Comparison of ENCODE assay signal across 7 cellular contexts in the genomic region with DNA sequence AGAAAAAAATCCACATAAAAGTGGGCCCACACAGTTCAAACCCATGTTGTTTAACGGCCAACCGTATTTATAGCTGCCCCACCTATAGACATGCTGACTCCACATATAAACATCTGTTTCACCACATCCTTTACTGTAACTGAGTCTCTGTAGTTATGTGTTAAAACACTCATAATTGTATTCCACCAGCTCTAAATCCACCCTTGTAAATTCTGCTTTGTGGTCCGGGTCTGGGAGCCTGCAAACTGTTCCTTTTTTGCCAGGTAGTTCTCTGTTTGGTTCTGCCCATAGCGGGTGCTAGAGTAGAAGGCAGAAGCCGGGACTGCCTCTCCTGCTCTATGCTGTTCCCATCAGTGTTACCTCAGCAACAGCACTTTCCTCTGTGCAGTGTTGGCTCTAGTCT. TPM values are rescaled to one million over a fixed set of nuclear protein-coding genes. Genes with fewer than 3 reads are reported as not detected.
A peak's percentile ranks its signal among the peaks of the same experiment; 100 is the strongest.
DNase-seq lines count a peak whose midpoint lies in the region; ATAC-seq and TF ChIP-seq lines count a peak whose summit lies in the region.

No MANE protein-coding gene starts in this region.

- H3K4me1 ChIP-seq in IMR-90 (ENCODE audit: control insufficient read depth, insufficient read depth, low read length) (peaks cover 2% of the 10 kb centered on the region; the same call in 1 of the 2 replicates), thyroid gland (no peaks in the 10 kb centered on the region)

- peaks cover 0 to 6% (median 0%) of the 10 kb centered on the region in 3 donors for H3K36me3 Mint-ChIP-seq in immature natural killer cell

- H3K4me3 Mint-ChIP-seq in immature natural killer cell: peak overlapping the region in 4 of 5 donors; percentile 16 to 67 (median 54)

- no peak overlapping the region for H3K56ac ChIP-seq in IMR-90 (ENCODE audit: extremely low read depth, insufficient read depth, low read length)

- dilution Hi-C loops in IMR-90 (cut with HindIII; ENCODE audit: low sequenced_read_pairs, unreplicated experiment): no loop called here

- TF ChIP-seq RAD21 in IMR-90 (IDR thresholded peaks at IDR 0.05; ENCODE audit: low read length): no peak

- WGBS in IMR-90 (ENCODE audit: extremely low coverage in 2 of 2, insufficient read length in 1 of 2), 2 experiments: 80% methylated on average over 2 of the region's 5 CpGs; no CpG with 5 or more reads in 1 of the 2 experiments
- 84 to 86% methylated on average over 5 of the region's 5 CpGs for WGBS in thyroid gland, 2 donors

- H3K4me3 ChIP-seq in IMR-90 (ENCODE audit: insufficient read depth, low read depth, low read length) (no peak overlapping the region), thyroid gland (replicated peaks in 1 of 3) (no peak overlapping the region)

- H4K5ac ChIP-seq in IMR-90 (ENCODE audit: low read depth, low read length): no peak overlapping the region

- H3K18ac ChIP-seq in IMR-90 (ENCODE audit: low read depth, low read length): no peak overlapping the region

- no peak overlapping the region for H3K4me2 ChIP-seq in IMR-90 (ENCODE audit: low read depth, low read length)

- TF ChIP-seq CTCF in IMR-90 (conservative IDR thresholded peaks at IDR 0.05; ENCODE audit: low read depth, low read length) (no peak), thyroid gland (IDR thresholded peaks at IDR 0.05) (no peak)

- in situ Hi-C loops in IMR-90 (cut with MboI; ENCODE audit: low sequenced_read_pairs): no loop called here

- H3K14ac ChIP-seq in IMR-90 (replicated peaks; ENCODE audit: low read depth, low read length): no peak overlapping the region; the same call in 1 of the 2 replicates

- no TSS peak for BruUV-seq in IMR-90 (replicated peaks; lab: Mats Ljungman, UMichigan)

- H2AFZ ChIP-seq in IMR-90 (replicated peaks; ENCODE audit: low read length, poor library complexity): peak overlapping the region; percentile 1

- H4K91ac ChIP-seq in IMR-90 (ENCODE audit: insufficient read depth, low read depth, low read length): no peak overlapping the region; the same call in 1 of the 2 replicates

- 0 out of 2 replicates have a peak overlapping the region, but pooled peaks have one; percentile 36 for H3K4ac ChIP-seq in IMR-90 (ENCODE audit: low read depth, low read length)

- DNase-seq in IMR-90: no peak
- peak in 2 of 3 donors; percentile 1 to 12 for DNase-seq in immature natural killer cell
- no peak for DNase-seq in DMS79 (lab: John Stamatoyannopoulos, UW)
- DNase-seq in NCI-H1417 (lab: John Stamatoyannopoulos, UW): no peak
- DNase-seq in thyroid gland: no peak

- H4K20me1 ChIP-seq in IMR-90 (ENCODE audit: insufficient read depth, low read length): no peaks in the 10 kb centered on the region

- no peaks in the 10 kb centered on the region for H3K27me3 Mint-ChIP-seq in immature natural killer cell (ENCODE audit: low read depth in 3 of 3)

- H3K79me1 ChIP-seq in IMR-90 (ENCODE audit: low read depth in 1 of 2, low read length in 2 of 2): 0 out of 4 replicates have a peak, but pooled peaks cover 0 to under 1% of the 10 kb centered on the region in 2 experiments

- no peaks in the 10 kb centered on the region for H3K9me3 ChIP-seq in IMR-90 (ENCODE audit: control insufficient read depth, insufficient read depth, low read length)
- H3K9me3 ChIP-seq in thyroid gland: no peaks in the 10 kb centered on the region

- no peak overlapping the region for H2BK15ac ChIP-seq in IMR-90 (ENCODE audit: low read depth, low read length)

- no peak overlapping the region for H3K27ac ChIP-seq in IMR-90 (ENCODE audit: insufficient read depth, low read length)
- no peak overlapping the region for H3K27ac ChIP-seq in thyroid gland

- peak overlapping the region in 1 of 2 experiments; percentile 37; a peak in 2 of 4 replicates for H4K8ac ChIP-seq in IMR-90 (ENCODE audit: low read depth in 2 of 2, low read length in 2 of 2)

- H3K27ac Mint-ChIP-seq in immature natural killer cell: peak overlapping the region in 3 of 6 donors; percentile 24 to 66 (median 60)

- H2BK5ac ChIP-seq in IMR-90 (ENCODE audit: low read depth, low read length, poor library complexity, severe bottlenecking): no peak overlapping the region

- intact Hi-C loops in IMR-90 (cut with micrococcal nuclease) (no loop called here), thyroid gland (cut with DNase I) (no loop called here)

- CTCF ChIA-PET in IMR-90 (lab: Yijun Ruan, JAX): no interaction called here

- H3K9me3 Mint-ChIP-seq in immature natural killer cell: no peaks in the 10 kb centered on the region

- POLR2A ChIA-PET in IMR-90 (lab: Charles Lee; ENCODE audit: unreplicated experiment): no interaction called here

- no peaks in the 10 kb centered on the region for H3K9me1 ChIP-seq in IMR-90 (ENCODE audit: insufficient read depth, low read length)

- H3K9ac ChIP-seq in IMR-90 (ENCODE audit: low read depth, low read length): no peak overlapping the region

- no peak overlapping the region for H2BK120ac ChIP-seq in IMR-90 (ENCODE audit: low read depth, low read length)

- no peaks in the 10 kb centered on the region for H3K36me3 ChIP-seq in IMR-90 (ENCODE audit: control insufficient read depth, insufficient read depth, low read length)
- no peaks in the 10 kb centered on the region for H3K36me3 ChIP-seq in thyroid gland

- TF ChIP-seq POLR2A in IMR-90 (IDR thresholded peaks at IDR 0.05; ENCODE audit: low read depth, low read length): no peak
- TF ChIP-seq POLR2A in thyroid gland (IDR thresholded peaks at IDR 0.05): no peak

- H3K23ac ChIP-seq in IMR-90 (ENCODE audit: low read depth, low read length): no peak overlapping the region

- no peak overlapping the region for H2AK9ac ChIP-seq in IMR-90 (replicated peaks; ENCODE audit: low read depth, low read length, poor library complexity)

- no peak overlapping the region; the same call in 1 of the 2 replicates for H2BK20ac ChIP-seq in IMR-90 (ENCODE audit: low read depth, low read length)

- H2AK5ac ChIP-seq in IMR-90 (ENCODE audit: low read depth, low read length): no peak overlapping the region

- H3K27me3 ChIP-seq in IMR-90 (ENCODE audit: control insufficient read depth, insufficient read depth, low read length) (no peaks in the 10 kb centered on the region), thyroid gland (no peaks in the 10 kb centered on the region)

- H3K4me1 Mint-ChIP-seq in immature natural killer cell: peaks cover 17 to 20% of the 10 kb centered on the region in 2 donors

- ATAC-seq in GM18867 (IDR thresholded peaks at IDR 0.05; ENCODE audit: unreplicated experiment): peak; percentile 92
- peak; percentile 89 for ATAC-seq in GM21723 (IDR thresholded peaks at IDR 0.05; ENCODE audit: unreplicated experiment)
- ATAC-seq in IMR-90 (ENCODE audit: low read depth): peak; percentile 27; the same call in 1 of the 2 replicates

TF ChIP-seq in IMR-90, 13 proteins besides CTCF, POLR2A, EP300 and RAD21:
- TF ChIP-seq MXI1 (IDR thresholded peaks at IDR 0.05; ENCODE audit: borderline replicate concordance, low read depth, low read length): no peak
- TF ChIP-seq ELK1 (IDR thresholded peaks at IDR 0.05; ENCODE audit: borderline replicate concordance, low read depth, low read length): no peak
- no peak for TF ChIP-seq USF2 (IDR thresholded peaks at IDR 0.05; ENCODE audit: low read depth, low read length)
- no peak for TF ChIP-seq BHLHE40 (IDR thresholded peaks at IDR 0.05; ENCODE audit: low read depth, low read length)
- TF ChIP-seq SMC3 (IDR thresholded peaks at IDR 0.05; ENCODE audit: low read depth, low read length): no peak
- no peak for TF ChIP-seq RCOR1 (IDR thresholded peaks at IDR 0.05; ENCODE audit: insufficient replicate concordance, low read length)
- no peak for TF ChIP-seq NFE2L2 (IDR thresholded peaks at IDR 0.05; ENCODE audit: low read depth, low read length)
- no peak for TF ChIP-seq CHD1 (IDR thresholded peaks at IDR 0.05; ENCODE audit: low read depth, low read length)
- TF ChIP-seq CEBPB (IDR thresholded peaks at IDR 0.05; ENCODE audit: low read depth, low read length): no peak
- no peak for TF ChIP-seq FOS (IDR thresholded peaks at IDR 0.05; ENCODE audit: low read depth, low read length)

RNA-seq across cellular contexts. Expression of gene FHIP2A, which starts 20.2 kb away (rescaled TPM):
- total RNA-seq in IMR-90 (2012; rRNA removed) (16.5 and 21.7 TPM in 2 replicates), thyroid gland (10 to 100 TPM; 37.8 to 52.3 (median 43.1) TPM)
- polyA plus RNA-seq in IMR-90 (2012; rRNA removed) (8.9 and 10.7 TPM in 2 replicates), immature natural killer cell (10 to 100 TPM; 10.4 to 18.4 (median 10.5) TPM)
- polyA plus RNA-seq in IMR-90 (2012; cell fraction: cytosol; rRNA removed): 2.5 and 7.1 TPM in 2 replicates
- polyA plus RNA-seq in IMR-90 (2012; cell fraction: nucleus; rRNA removed; ENCODE audit: low replicate concordance): 39.6 and 46.5 TPM in 2 replicates

Comparison
In these comparisons a context has a peak if more than half of its experiments do, and no peak if none do; other contexts are left out.
1. ATAC-seq: peak in every context shown above with its lines; median percentile 92 in GM18867; 89 in GM21723; 27 in IMR-90.
2. DNase-seq: peak in immature natural killer cell (2 of 3); none in IMR-90 (single experiment), DMS79 (single experiment), NCI-H1417 (0 of 3) and thyroid gland (0 of 2).